17 cellular contexts compared by ENCODE assay signal in the genomic region with DNA sequence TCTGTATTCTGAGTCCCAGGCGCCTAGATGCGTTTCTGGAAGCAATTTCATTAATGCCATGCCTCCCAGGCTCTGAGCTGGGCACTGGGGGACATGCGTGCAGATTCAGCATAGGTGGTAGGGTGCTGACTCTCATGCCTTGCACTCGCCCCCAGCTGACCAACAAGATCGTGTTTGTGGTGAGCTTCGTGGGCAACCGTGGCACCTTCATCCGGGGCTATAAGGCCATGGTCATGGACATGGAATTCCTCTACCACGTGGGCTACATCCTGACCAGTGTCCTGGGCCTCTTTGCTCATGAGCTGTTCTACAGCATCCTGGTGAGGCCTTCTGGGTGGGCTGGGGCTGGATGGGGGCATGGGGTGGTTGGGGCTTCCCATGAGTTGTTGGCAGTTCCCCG. TPM values are rescaled to one million over a fixed set of nuclear protein-coding genes. Genes with fewer than 3 reads are reported as not detected.
"Had no signal": no experiment of that assay in that cellular context is flagged by ENCODE, and none has a peak within 500 bp of the region (broad histone marks: within the 10 kb centered on the region; RNA-seq: fewer than 3 reads in every experiment).

No MANE protein-coding gene starts in this region.

- ATAC-seq: activated CD4-positive, CD25-positive, alpha-beta regulatory T cell treated with anti-CD3 and anti-CD28 coated beads, Interleukin-2, amount 50 U/mL, for 24 hours; psoas muscle; sciatic nerve had no signal

- H3K27me3 Mint-ChIP-seq: stimulated activated naive CD8-positive, alpha-beta T cell treated with anti-CD3 and anti-CD28 coated beads, Interleukin-15, Interleukin-2, amounts not matched to agents 100 ng/mL and 50 ng/mL, for 24 hours had no signal

- H3K4me3 Mint-ChIP-seq: nephron progenitor cell; stimulated activated naive CD8-positive, alpha-beta T cell treated with anti-CD3 and anti-CD28 coated beads, Interleukin-15, Interleukin-2, amounts not matched to agents 100 ng/mL and 50 ng/mL, for 24 hours had no signal

- H3K9me3 Mint-ChIP-seq: nephron progenitor cell; stimulated activated naive CD8-positive, alpha-beta T cell treated with anti-CD3 and anti-CD28 coated beads, Interleukin-15, Interleukin-2, amounts not matched to agents 100 ng/mL and 50 ng/mL, for 24 hours had no signal

- H3K4me3 ChIP-seq: coronary artery, lung, psoas muscle, testis had no signal

- H3K27ac ChIP-seq: coronary artery, epithelial cell of prostate, psoas muscle, testis had no signal

- H3K9me3 ChIP-seq: psoas muscle, testis had no signal

- H3K27me3 ChIP-seq: testis had no signal

- H3K27ac Mint-ChIP-seq: nephron progenitor cell; stimulated activated naive CD8-positive, alpha-beta T cell treated with anti-CD3 and anti-CD28 coated beads, Interleukin-15, Interleukin-2, amounts not matched to agents 100 ng/mL and 50 ng/mL, for 24 hours had no signal

- DNase-seq: activated CD4-positive, alpha-beta T cell treated with anti-CD3 and anti-CD28 coated beads, Interleukin-2, amount 50 U/mL, for 48 hours; activated CD8-positive, alpha-beta memory T cell treated with anti-CD3 and anti-CD28 coated beads, Interleukin-2, amount 50 U/mL, for 4 hours; activated naive CD4-positive, alpha-beta T cell; caudate nucleus; effector CD8-positive, alpha-beta T cell; hypothalamus; nephron progenitor cell; testis had no signal

RNA-seq across cellular contexts. Expression of a gene that starts 56.8 kb away (rescaled TPM):
- total RNA-seq: glomerular endothelial cell; T-helper 2 cell treated with Interferon-gamma antibody and Interleukin-4, amounts not matched to agents 100 ng/mL and 5 ng/mL, for 36 hours had no signal
